ENCODE assay signal across 26 cellular contexts in genomic region chr1:59967780-59968179, GRCh38. TPM values are rescaled to one million over a fixed set of nuclear protein-coding genes. Genes with fewer than 3 reads are reported as not detected.
"Had no signal": no experiment of that assay in that cellular context is flagged by ENCODE, and none has a peak within 500 bp of the region (broad histone marks: within the 10 kb centered on the region; RNA-seq: fewer than 3 reads in every experiment).

No MANE protein-coding gene starts in this region.

- H3K27ac Mint-ChIP-seq: activated naive CD8-positive, alpha-beta T cell; activated T-helper 2 cell treated with anti-CD3 and anti-CD28 coated beads, Interferon-gamma antibody, Interleukin-2, Interleukin-4, amounts not matched to agents 10 μg/mL and 5 μg/mL and 100 μg/mL, durations not matched to agents 14 hours and 24 hours and 36 hours; stimulated activated effector memory CD8-positive, alpha-beta T cell treated with anti-CD3 and anti-CD28 coated beads, Interleukin-12 subunit alpha, Interleukin-12 subunit beta, amount 100 ng/mL, for 72 hours; stimulated activated naive CD8-positive, alpha-beta T cell treated with anti-CD3 and anti-CD28 coated beads, Interleukin-15, amount 100 ng/mL, for 72 hours had no signal

- ATAC-seq: effector memory CD8-positive, alpha-beta T cell; right lobe of liver; stimulated activated effector memory CD8-positive, alpha-beta T cell treated with anti-CD3 and anti-CD28 coated beads, Interleukin-12 subunit alpha, Interleukin-12 subunit beta, amount 100 ng/mL, for 72 hours; stimulated activated naive CD8-positive, alpha-beta T cell treated with anti-CD3 and anti-CD28 coated beads, Interleukin-15, amount 100 ng/mL, for 72 hours had no signal

- H3K4me3 Mint-ChIP-seq: activated naive CD8-positive, alpha-beta T cell; central memory CD8-positive, alpha-beta T cell; effector memory CD8-positive, alpha-beta T cell; naive B cell; neural crest cell; stimulated activated effector memory CD8-positive, alpha-beta T cell treated with anti-CD3 and anti-CD28 coated beads, Interleukin-12 subunit alpha, Interleukin-12 subunit beta, amount 100 ng/mL, for 72 hours; stimulated activated naive CD8-positive, alpha-beta T cell treated with anti-CD3 and anti-CD28 coated beads, Interleukin-15, amount 100 ng/mL, for 72 hours had no signal

- H3K9me3 Mint-ChIP-seq: activated T-helper 2 cell treated with anti-CD3 and anti-CD28 coated beads, Interferon-gamma antibody, Interleukin-2, Interleukin-4, amounts not matched to agents 10 μg/mL and 5 μg/mL and 100 μg/mL, durations not matched to agents 14 hours and 24 hours and 36 hours; central memory CD8-positive, alpha-beta T cell; effector memory CD8-positive, alpha-beta T cell; naive B cell; neural crest cell; stimulated activated effector memory CD8-positive, alpha-beta T cell treated with anti-CD3 and anti-CD28 coated beads, Interleukin-12 subunit alpha, Interleukin-12 subunit beta, amount 100 ng/mL, for 72 hours; stimulated activated naive CD8-positive, alpha-beta T cell treated with anti-CD3 and anti-CD28 coated beads, Interleukin-15, amount 100 ng/mL, for 72 hours had no signal

- H3K27ac ChIP-seq: adrenal gland, breast epithelium, epithelial cell of prostate, left lung, right lobe of liver, skin epidermis, tibial nerve had no signal

- FAIRE-seq: astrocyte, colon had no signal

- DNase-seq: activated CD4-positive, alpha-beta T cell treated with anti-CD3 and anti-CD28 coated beads, Interleukin-2, amount 50 U/mL, for 1 hour; activated CD4-positive, CD25-positive, alpha-beta regulatory T cell treated with anti-CD3 and anti-CD28 coated beads, Interleukin-2, amount 50 U/mL, for 72 hours; activated naive CD4-positive, alpha-beta T cell; activated T-cell treated with anti-CD3 and anti-CD28 coated beads, Interleukin-2, amount 50 U/mL, for 1 hour; adrenal gland; dorsolateral prefrontal cortex; effector memory CD8-positive, alpha-beta T cell; left lung; naive B cell; posterior cingulate gyrus; right lobe of liver; stimulated activated CD4-positive, alpha-beta T cell treated with anti-CD3 and anti-CD28 coated beads, Interleukin-2, amount 100 ng/mL, for 24 hours; stimulated activated naive CD8-positive, alpha-beta T cell treated with anti-CD3 and anti-CD28 coated beads, Interleukin-15, amount 100 ng/mL, for 72 hours had no signal

- H3K4me1 ChIP-seq: adrenal gland, breast epithelium, right lobe of liver had no signal

- H3K36me3 Mint-ChIP-seq: activated naive CD8-positive, alpha-beta T cell; naive B cell; stimulated activated effector memory CD8-positive, alpha-beta T cell treated with anti-CD3 and anti-CD28 coated beads, Interleukin-12 subunit alpha, Interleukin-12 subunit beta, amount 100 ng/mL, for 72 hours had no signal

- H3K9me3 ChIP-seq: adrenal gland, breast epithelium, left lung, right lobe of liver, tibial nerve had no signal

- H3K36me3 ChIP-seq: adrenal gland, breast epithelium, left lung, right lobe of liver, tibial nerve had no signal

- H3K4me3 ChIP-seq: adrenal gland, breast epithelium, dorsolateral prefrontal cortex, left lung, lung, right lobe of liver, skin epidermis, tibial nerve had no signal

- H3K27me3 ChIP-seq: adrenal gland, breast epithelium, dorsolateral prefrontal cortex, right lobe of liver, tibial nerve had no signal

RNA-seq across cellular contexts. Expression of gene CYP2J2, which starts 41.2 kb away (rescaled TPM):
- total RNA-seq: mesenteric fat pad had no signal
